In genomic region chr1:8083739-8084484, GRCh38 we compare ENCODE assay signal across 11 cellular contexts. TPM values are rescaled to one million over a fixed set of nuclear protein-coding genes. Genes with fewer than 3 reads are reported as not detected.
DNase-seq lines count a peak whose midpoint lies in the region; TF ChIP-seq lines count a peak whose summit lies in the region.
"Had no signal": no experiment of that assay in that cellular context is flagged by ENCODE, and none has a peak within 500 bp of the region (broad histone marks: within the 10 kb centered on the region; RNA-seq: fewer than 3 reads in every experiment).

No MANE protein-coding gene starts in this region.

- TF ChIP-seq POLR2A in prostate gland (IDR thresholded peaks at IDR 0.05): no peak

- H3K4me1 ChIP-seq in left ventricle myocardium inferior (peaks cover 28% of the 10 kb centered on the region), prostate gland (replicated peaks) (peaks cover 8% of the 10 kb centered on the region), HAP-1 (no peaks in the 10 kb centered on the region)

- DNase-seq in EL (peak; percentile 56), WERI-Rb-1 (peak; percentile 25), left ventricle myocardium inferior (no peak), prostate gland (ENCODE audit: low spot score) (no peak), iPS-NIHi11 (ENCODE audit: low spot score) (no peak), DMS79 (lab: John Stamatoyannopoulos, UW) (no peak), amygdala (lab: John Stamatoyannopoulos, UW) (no peak), HAP-1 (ENCODE audit: low spot score in 2 of 2) (no peak)
- DNase-seq: foreskin melanocyte, NCI-H526 had no signal

- 54% methylated on average over 9 of the region's 9 CpGs for WGBS in prostate gland

- H3K4me3 ChIP-seq in WERI-Rb-1 (ENCODE audit: low read depth, low read length): no peak overlapping the region
- no peak overlapping the region for H3K4me3 ChIP-seq in left ventricle myocardium inferior
- H3K4me3 ChIP-seq in prostate gland: no peak overlapping the region
- H3K4me3 ChIP-seq in HAP-1: no peak overlapping the region
- H3K4me3 ChIP-seq: skin epidermis had no signal

- H3K27me3 ChIP-seq in WERI-Rb-1 (ENCODE audit: insufficient read depth, low read depth, severe bottlenecking) (no peaks in the 10 kb centered on the region), left ventricle myocardium inferior (ENCODE audit: low read depth) (no peaks in the 10 kb centered on the region), prostate gland (replicated peaks; ENCODE audit: insufficient read depth) (no peaks in the 10 kb centered on the region), HAP-1 (ENCODE audit: low read depth) (no peaks in the 10 kb centered on the region)

- TF ChIP-seq CTCF in WERI-Rb-1 (IDR thresholded peaks at IDR 0.05; ENCODE audit: low read depth, low read length) (no peak), left ventricle myocardium inferior (IDR thresholded peaks at IDR 0.05; ENCODE audit: borderline replicate concordance) (no peak), prostate gland (IDR thresholded peaks at IDR 0.05) (no peak)

- in situ Hi-C loops in HAP-1 (cut with MboI; ENCODE audit: low sequenced_read_pairs): no loop called here

- intact Hi-C loops in left ventricle myocardium inferior (cut with micrococcal nuclease) (no loop called here), prostate gland (cut with DNase I) (no loop called here)

- no peaks in the 10 kb centered on the region for H3K9me3 ChIP-seq in WERI-Rb-1 (ENCODE audit: severe bottlenecking)
- H3K9me3 ChIP-seq in left ventricle myocardium inferior (replicated peaks): peaks cover 9% of the 10 kb centered on the region
- no peaks in the 10 kb centered on the region for H3K9me3 ChIP-seq in prostate gland
- H3K9me3 ChIP-seq in HAP-1: no peaks in the 10 kb centered on the region

- H3K27ac ChIP-seq in WERI-Rb-1: no peak overlapping the region
- peak overlapping the region; percentile 80 for H3K27ac ChIP-seq in left ventricle myocardium inferior (replicated peaks)
- peak overlapping the region; percentile 53 to 59 for H3K27ac ChIP-seq in prostate gland

- no peaks in the 10 kb centered on the region for H3K36me3 ChIP-seq in WERI-Rb-1
- no peaks in the 10 kb centered on the region for H3K36me3 ChIP-seq in left ventricle myocardium inferior
- no peaks in the 10 kb centered on the region for H3K36me3 ChIP-seq in prostate gland
- no peaks in the 10 kb centered on the region for H3K36me3 ChIP-seq in HAP-1 (replicated peaks)

RNA-seq across cellular contexts. Expression of gene ERRFI1, which starts 57.8 kb away (rescaled TPM):
- total RNA-seq in left ventricle myocardium inferior (10.8 TPM), prostate gland (10 to 100 TPM; 58.1 to 60.4 TPM)

Comparison
In these comparisons a context has a peak if more than half of its experiments do, and no peak if none do; other contexts are left out.
1. DNase-seq: peak in EL (single experiment) and WERI-Rb-1 (single experiment); none in left ventricle myocardium inferior (single experiment), prostate gland (single experiment), iPS-NIHi11 (single experiment), DMS79 (single experiment), amygdala (0 of 56) and HAP-1 (0 of 2).